ENCODE assay signal across 9 cellular contexts in the genomic region with DNA sequence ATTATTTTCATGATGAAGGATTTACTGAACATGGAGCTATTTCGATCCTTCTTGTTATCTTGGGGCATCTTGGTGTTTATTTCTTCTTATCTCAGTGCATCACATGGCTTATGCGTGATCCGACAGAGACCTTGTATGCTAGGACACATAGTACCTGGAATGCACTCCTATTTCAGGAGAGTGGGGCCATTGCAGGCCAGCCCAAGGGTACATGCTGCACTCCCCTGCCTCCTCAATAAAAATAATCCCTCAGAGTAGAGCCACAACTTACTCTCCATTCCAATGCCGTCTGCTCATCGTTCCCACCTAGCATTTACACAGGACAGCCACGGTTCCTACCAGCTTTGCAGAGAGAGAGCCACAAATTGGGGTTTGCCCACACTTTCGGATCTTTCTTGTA. TPM values are rescaled to one million over a fixed set of nuclear protein-coding genes. Genes with fewer than 3 reads are reported as not detected.
"Had no signal": no experiment of that assay in that cellular context is flagged by ENCODE, and none has a peak within 500 bp of the region (broad histone marks: within the 10 kb centered on the region; RNA-seq: fewer than 3 reads in every experiment).

No MANE protein-coding gene starts in this region.

- H3K36me3 ChIP-seq: HAP-1 had no signal

- ATAC-seq: HCT116, HepG2, K562 had no signal

- H3K9me3 ChIP-seq: HAP-1 had no signal

- DNase-seq: GOT3, H7, HFFc6, KG1 had no signal

- H3K27ac ChIP-seq: HL-60 had no signal

- H3K4me3 Mint-ChIP-seq: HFFc6 had no signal

- H3K4me3 ChIP-seq: HAP-1, K562 had no signal

- H3K27ac Mint-ChIP-seq: HFFc6 had no signal

RNA-seq across cellular contexts. Expression of gene PCSK5, which starts 43.5 kb away (rescaled TPM):
- total RNA-seq: K562 had no signal
- polyA plus RNA-seq: K562 had no signal
